Comparison of ENCODE assay signal across 8 cellular contexts in genomic region chr10:68599754-68600040, GRCh38. TPM values are rescaled to one million over a fixed set of nuclear protein-coding genes. Genes with fewer than 3 reads are reported as not detected.
DNase-seq lines count a peak whose midpoint lies in the region; ATAC-seq and TF ChIP-seq lines count a peak whose summit lies in the region.

No MANE protein-coding gene starts in this region.

- H3K4me1 Mint-ChIP-seq in activated T-cell treated with anti-CD3 and anti-CD28 coated beads, Interleukin-2, amount 50 U/mL, for 72 hours (ENCODE audit: low read depth): peaks cover 30% of the 10 kb centered on the region
- H3K4me1 Mint-ChIP-seq in mesothelial cell of epicardium: peaks cover 45% of the 10 kb centered on the region

- H3K36me3 Mint-ChIP-seq in activated T-cell treated with anti-CD3 and anti-CD28 coated beads, Interleukin-2, amount 50 U/mL, for 72 hours (ENCODE audit: insufficient read depth in 2 of 2): no peaks in the 10 kb centered on the region
- H3K36me3 Mint-ChIP-seq in mesothelial cell of epicardium: peaks cover 7% of the 10 kb centered on the region

- H3K36me3 ChIP-seq in urinary bladder (ENCODE audit: insufficient read depth): no peaks in the 10 kb centered on the region

- no peak for TF ChIP-seq CTCF in mesothelial cell of epicardium (IDR thresholded peaks at IDR 0.05; ENCODE audit: unreplicated experiment)

- H3K9me3 Mint-ChIP-seq in activated T-cell treated with anti-CD3 and anti-CD28 coated beads, Interleukin-2, amount 50 U/mL, for 72 hours: no peaks in the 10 kb centered on the region
- H3K9me3 Mint-ChIP-seq in mesothelial cell of epicardium: no peaks in the 10 kb centered on the region

- H3K27me3 Mint-ChIP-seq in activated T-cell treated with anti-CD3 and anti-CD28 coated beads, Interleukin-2, amount 50 U/mL, for 72 hours (ENCODE audit: low read depth): no peaks in the 10 kb centered on the region
- no peaks in the 10 kb centered on the region for H3K27me3 Mint-ChIP-seq in mesothelial cell of epicardium (ENCODE audit: low read depth)

- H3K27ac ChIP-seq in caudate nucleus (ENCODE audit: low read depth, low read length) (peak overlapping the region; percentile 88), urinary bladder (ENCODE audit: low read depth) (no peak overlapping the region)

- H3K4me1 ChIP-seq in urinary bladder (ENCODE audit: insufficient read depth): no peaks in the 10 kb centered on the region

- H3K27ac Mint-ChIP-seq in activated T-cell treated with anti-CD3 and anti-CD28 coated beads, Interleukin-2, amount 50 U/mL, for 72 hours: no peak overlapping the region
- H3K27ac Mint-ChIP-seq in mesothelial cell of epicardium: peak overlapping the region; percentile 95

- peak overlapping the region; percentile 89 to 98 for H3K4me3 Mint-ChIP-seq in activated T-cell treated with anti-CD3 and anti-CD28 coated beads, Interleukin-2, amount 50 U/mL, for 72 hours
- peak overlapping the region; percentile 80 for H3K4me3 Mint-ChIP-seq in mesothelial cell of epicardium

- WGBS in urinary bladder: 16% methylated on average over 3 of the region's 3 CpGs

- no peak for ATAC-seq in activated T-cell treated with anti-CD3 and anti-CD28 coated beads, Interleukin-2, amount 50 U/mL, for 72 hours (replicated peaks in 1 of 2)

- DNase-seq in activated T-cell treated with anti-CD3 and anti-CD28 coated beads, Interleukin-2, amount 50 U/mL, for 72 hours: no peak
- no peak for DNase-seq in activated T-cell treated with anti-CD3 and anti-CD28 coated beads, Interleukin-2, amount 50 U/mL, for 1 hour
- no peak for DNase-seq in caudate nucleus (lab: John Stamatoyannopoulos, UW)
- DNase-seq in mesothelial cell of epicardium (ENCODE audit: low spot score in 2 of 2, unreplicated experiment in 2 of 2): no peak
- DNase-seq in glomerular visceral epithelial cell (ENCODE audit: extremely low spot score): no peak
- DNase-seq in ureter (ENCODE audit: low spot score): no peak
- no peak for DNase-seq in NCI-H1417 treated with DMSO at 0.1 percent for 48 hours (lab: John Stamatoyannopoulos, UW)

- H3K4me3 ChIP-seq in urinary bladder (ENCODE audit: low read depth, low read length): peak overlapping the region; percentile 29

RNA-seq across cellular contexts. Expression of gene TET1, which starts 39.6 kb away (rescaled TPM):
- under 1 TPM; 0.69 to 0.91 TPM for total RNA-seq in activated T-cell treated with anti-CD3 and anti-CD28 coated beads, Interleukin-2, amount 50 U/mL, for 72 hours
- 34.2 to 35.7 TPM (median 35.6 TPM) in 3 replicates for total RNA-seq in mesothelial cell of epicardium
- total RNA-seq in urinary bladder: 41.6 TPM
- 0.53 TPM for polyA plus RNA-seq in urinary bladder
- 4.8 TPM for total RNA-seq in ureter
